ENCODE assay signal across 22 cellular contexts in genomic region chr15:81211376-81211775, GRCh38.
"Had no signal": no experiment of that assay in that cellular context is flagged by ENCODE, and none has a peak within 500 bp of the region (broad histone marks: within the 10 kb centered on the region; RNA-seq: fewer than 3 reads in every experiment).

No MANE protein-coding gene starts in this region.

- H3K27me3 ChIP-seq: breast epithelium, Peyer's patch had no signal

- H3K36me3 ChIP-seq: breast epithelium, Peyer's patch had no signal

- ATAC-seq: activated CD8-positive, alpha-beta T cell treated with anti-CD3 and anti-CD28 coated beads, Interleukin-2, amount 10 ng/mL, durations not matched to agents 7 days and 5 days; K562; T-helper 17 cell; WTC11 had no signal

- H3K4me3 ChIP-seq: breast epithelium, K562, Peyer's patch had no signal

- DNase-seq: activated CD4-positive, alpha-beta T cell treated with anti-CD3 and anti-CD28 coated beads for 48 hours; activated CD4-positive, alpha-beta T cell treated with anti-CD3 and anti-CD28 coated beads, Interleukin-2, amount 50 U/mL, for 4 hours; activated CD4-positive, CD25-positive, alpha-beta regulatory T cell treated with anti-CD3 and anti-CD28 coated beads, Interleukin-2, amount 50 U/mL, for 72 hours; activated CD8-positive, alpha-beta memory T cell treated with anti-CD3 and anti-CD28 coated beads, Interleukin-2, amount 50 U/mL, for 48 hours; activated CD8-positive, alpha-beta T cell treated with anti-CD3 and anti-CD28 coated beads, Interleukin-2, amount 10 ng/mL, durations not matched to agents 7 days and 5 days; activated T-cell treated with anti-CD3 and anti-CD28 coated beads, Interleukin-2, amount 50 U/mL, for 1 hour; aorta; Karpas-422; NCI-H1105 treated with DMSO at 0.1 percent for 48 hours; NCI-H1436 treated with DMSO at 0.1 percent for 48 hours; NCI-H187; NCI-H2081; NCI-H446; NCI-H524; Peyer's patch; SHP77 treated with DMSO at 0.1 percent for 48 hours; T-helper 17 cell; T-helper 9 cell had no signal

- H3K4me1 ChIP-seq: breast epithelium, Peyer's patch had no signal

- H3K27ac ChIP-seq: breast epithelium, Peyer's patch, RWPE1 had no signal
